9 cellular contexts compared by ENCODE assay signal in the genomic region with DNA sequence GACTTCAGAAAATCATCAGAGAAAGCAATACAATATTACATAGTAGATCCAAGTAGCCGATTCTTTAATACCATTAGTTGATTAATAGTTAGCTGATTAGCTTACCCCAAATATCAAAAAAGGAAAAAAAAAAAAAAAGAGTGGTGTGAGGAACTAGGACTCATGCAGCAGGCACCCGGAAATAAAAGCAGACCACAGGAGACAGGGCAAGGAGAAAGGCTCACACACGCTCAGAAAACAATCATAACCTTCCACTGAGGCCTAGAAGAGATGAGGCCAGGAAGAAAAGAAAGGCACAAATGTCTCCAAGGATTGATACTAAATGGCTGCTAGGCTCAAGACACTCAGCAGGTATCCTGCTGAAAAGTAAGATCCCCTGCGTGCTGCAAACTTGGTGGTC. TPM values are rescaled to one million over a fixed set of nuclear protein-coding genes. Genes with fewer than 3 reads are reported as not detected.
DNase-seq lines count a peak whose midpoint lies in the region; ATAC-seq, FAIRE-seq and TF ChIP-seq lines count a peak whose summit lies in the region.
"Had no signal": no experiment of that assay in that cellular context is flagged by ENCODE, and none has a peak within 500 bp of the region (broad histone marks: within the 10 kb centered on the region; RNA-seq: fewer than 3 reads in every experiment).

No MANE protein-coding gene starts in this region.

- CTCF ChIA-PET in activated CD8-positive, alpha-beta T cell treated with anti-CD3 and anti-CD28 coated beads, Interleukin-2, amount 10 ng/mL, durations not matched to agents 7 days and 5 days (lab: Charles Lee), result interaction anchor here (0.9 to 2.7 kb wide), 4 partner anchors 8 to 348 kb away, joined by 3 to 6 read pairs (median 4); no protein-coding TSS in a partner anchor

- H3K4me3 Mint-ChIP-seq in activated CD8-positive, alpha-beta T cell treated with anti-CD3 and anti-CD28 coated beads, Interleukin-2, amount 10 ng/mL, durations not matched to agents 7 days and 5 days, result peak overlapping the region; percentile 29

- H3K36me3 Mint-ChIP-seq in activated CD8-positive, alpha-beta T cell treated with anti-CD3 and anti-CD28 coated beads, Interleukin-2, amount 10 ng/mL, durations not matched to agents 7 days and 5 days (ENCODE audit: low read depth), result peaks cover 6% of the 10 kb centered on the region

- H3K79me2 ChIP-seq in keratinocyte (ENCODE audit: control insufficient read depth, insufficient read depth, low read length), result no peaks in the 10 kb centered on the region

- H3K27me3 Mint-ChIP-seq in activated CD8-positive, alpha-beta T cell treated with anti-CD3 and anti-CD28 coated beads, Interleukin-2, amount 10 ng/mL, durations not matched to agents 7 days and 5 days (ENCODE audit: low read depth), result no peaks in the 10 kb centered on the region

- POLR2A ChIA-PET in activated CD8-positive, alpha-beta T cell treated with anti-CD3 and anti-CD28 coated beads, Interleukin-2, amount 10 ng/mL, durations not matched to agents 7 days and 5 days (lab: Charles Lee), result interaction anchor here (2.1 kb wide), 1 partner anchor 54 kb away, joined by 9 read pairs; no protein-coding TSS in a partner anchor

- H3K4me3 ChIP-seq in heart left ventricle, result peak overlapping the region in 8 of 12 donors; percentile 1 to 32 (median 14)
- H3K4me3 ChIP-seq in keratinocyte (ENCODE audit: control insufficient read depth in 2 of 3, extremely low read depth in 1 of 3, insufficient read depth in 2 of 3, low read depth in 1 of 3, low read length in 3 of 3), result no peak overlapping the region
- H3K4me3 ChIP-seq in tibial artery, result peak overlapping the region; percentile 14 to 20
- no peak overlapping the region for H3K4me3 ChIP-seq in effector memory CD4-positive, alpha-beta T cell (ENCODE audit: insufficient read depth, low read depth, low read length, poor library complexity, severe bottlenecking)

- no peak overlapping the region for H3K27ac ChIP-seq in heart left ventricle
- H3K27ac ChIP-seq in keratinocyte (ENCODE audit: control insufficient read depth, insufficient read depth, low read length), result no peak overlapping the region
- H3K27ac ChIP-seq in tibial artery, result peak overlapping the region; percentile 24 to 47
- H3K27ac ChIP-seq in effector memory CD4-positive, alpha-beta T cell (ENCODE audit: insufficient read depth, low read length, poor library complexity, severe bottlenecking), result no peak overlapping the region

- no peak overlapping the region for H3K9ac ChIP-seq in keratinocyte (ENCODE audit: control insufficient read depth, extremely low read depth, insufficient read depth, low read length)

- peaks cover 0 to 13% (median 0%) of the 10 kb centered on the region in 12 donors for H3K4me1 ChIP-seq in heart left ventricle
- H3K4me1 ChIP-seq in keratinocyte (ENCODE audit: control insufficient read depth, extremely low read depth, insufficient read depth, low read length), result no peaks in the 10 kb centered on the region
- H3K4me1 ChIP-seq in tibial artery, result peaks cover 0 to 49% (median 8%) of the 10 kb centered on the region in 4 donors
- H3K4me1 ChIP-seq in effector memory CD4-positive, alpha-beta T cell (ENCODE audit: control insufficient read depth, insufficient read depth, low read length, poor library complexity, severe bottlenecking), result no peaks in the 10 kb centered on the region

- no peak for ATAC-seq in heart left ventricle
- peak; percentile 81 for ATAC-seq in activated CD8-positive, alpha-beta T cell treated with anti-CD3 and anti-CD28 coated beads, Interleukin-2, amount 10 ng/mL, durations not matched to agents 7 days and 5 days
- no peak for ATAC-seq in GM19395 (IDR thresholded peaks at IDR 0.05; ENCODE audit: unreplicated experiment)

- TF ChIP-seq CTCF in heart left ventricle (IDR thresholded peaks at IDR 0.05) (no peak), keratinocyte (optimal IDR thresholded peaks at IDR 0.05 in 1 of 3, IDR thresholded peaks at IDR 0.05 in 1 of 3, conservative IDR thresholded peaks at IDR 0.05 in 1 of 3; ENCODE audit: extremely low read depth in 1 of 3, insufficient read depth in 2 of 3, low read length in 3 of 3) (no peak), tibial artery (IDR thresholded peaks at IDR 0.05) (no peak)

- H3K9me1 ChIP-seq in keratinocyte (ENCODE audit: control insufficient read depth, extremely low read depth, insufficient read depth, low read length), result peaks cover 2% of the 10 kb centered on the region

- H3K27ac Mint-ChIP-seq in activated CD8-positive, alpha-beta T cell treated with anti-CD3 and anti-CD28 coated beads, Interleukin-2, amount 10 ng/mL, durations not matched to agents 7 days and 5 days, result peak overlapping the region; percentile 66

- dilution Hi-C loops in keratinocyte (cut with MboI; ENCODE audit: extremely low pct_ligation_motif_present, low sequenced_read_pairs), result no loop called here

- H4K20me1 ChIP-seq in keratinocyte (ENCODE audit: control insufficient read depth, extremely low read depth, insufficient read depth, low read length), result no peaks in the 10 kb centered on the region

- no peak overlapping the region for H2AFZ ChIP-seq in keratinocyte (ENCODE audit: control insufficient read depth, low read length)

- H3K9me3 Mint-ChIP-seq in activated CD8-positive, alpha-beta T cell treated with anti-CD3 and anti-CD28 coated beads, Interleukin-2, amount 10 ng/mL, durations not matched to agents 7 days and 5 days (ENCODE audit: insufficient read depth), result no peaks in the 10 kb centered on the region

- intact Hi-C loops in heart left ventricle (cut with DNase I) (no loop called here), cardiac septum (cut with DNase I) (no loop called here), tibial artery (cut with DNase I; ENCODE audit: low total_unique reads) (no loop called here)

- H3K27me3 ChIP-seq in heart left ventricle, result no peaks in the 10 kb centered on the region
- H3K27me3 ChIP-seq in keratinocyte (ENCODE audit: control insufficient read depth, extremely low read depth, insufficient read depth, low read length), result no peaks in the 10 kb centered on the region
- H3K27me3 ChIP-seq in tibial artery, result no peaks in the 10 kb centered on the region
- H3K27me3 ChIP-seq in effector memory CD4-positive, alpha-beta T cell (replicated peaks; ENCODE audit: control insufficient read depth, insufficient read depth, low read length, poor library complexity, severe bottlenecking), result no peaks in the 10 kb centered on the region

- no peak overlapping the region for H3K4me2 ChIP-seq in keratinocyte (ENCODE audit: control insufficient read depth, extremely low read depth, insufficient read depth, low read depth, low read length)

- no peak for TF ChIP-seq POLR2A in heart left ventricle (IDR thresholded peaks at IDR 0.05)

- WGBS in heart left ventricle, 4 donors, result 55 to 63% (median 60%) methylated on average over 4 of the region's 4 CpGs

- H3K9me3 ChIP-seq in heart left ventricle (no peaks in the 10 kb centered on the region), keratinocyte (ENCODE audit: control insufficient read depth, low read depth, low read length) (no peaks in the 10 kb centered on the region), tibial artery (no peaks in the 10 kb centered on the region)
- H3K9me3 ChIP-seq in effector memory CD4-positive, alpha-beta T cell (ENCODE audit: control insufficient read depth, low read length), result no peaks in the 10 kb centered on the region

- peak; percentile 39 for FAIRE-seq in keratinocyte (lab: Jason Lieb, UNC)

- DNase-seq in heart left ventricle (no peak), cardiac septum (ENCODE audit: low spot score) (no peak), keratinocyte (ENCODE audit: low read depth, low spot score) (no peak), tibial artery (no peak), NCI-H2196 (lab: John Stamatoyannopoulos, UW; ENCODE audit: unreplicated experiment) (no peak)
- DNase-seq in activated CD8-positive, alpha-beta T cell treated with anti-CD3 and anti-CD28 coated beads, Interleukin-2, amount 10 ng/mL, durations not matched to agents 7 days and 5 days, result peak; percentile 29
- DNase-seq in effector memory CD4-positive, alpha-beta T cell, result no peak
- DNase-seq: activated CD4-positive, CD25-positive, alpha-beta regulatory T cell had no signal

- H3K36me3 ChIP-seq in heart left ventricle, result no peaks in the 10 kb centered on the region
- no peaks in the 10 kb centered on the region for H3K36me3 ChIP-seq in keratinocyte (ENCODE audit: control insufficient read depth in 2 of 2, extremely low read depth in 1 of 2, insufficient read depth in 2 of 2, low read length in 2 of 2)
- H3K36me3 ChIP-seq in tibial artery, result no peaks in the 10 kb centered on the region
- H3K36me3 ChIP-seq in effector memory CD4-positive, alpha-beta T cell (ENCODE audit: control insufficient read depth, insufficient read depth, low read length), result peaks cover 5% of the 10 kb centered on the region

- peaks cover 18% of the 10 kb centered on the region for H3K4me1 Mint-ChIP-seq in activated CD8-positive, alpha-beta T cell treated with anti-CD3 and anti-CD28 coated beads, Interleukin-2, amount 10 ng/mL, durations not matched to agents 7 days and 5 days (ENCODE audit: low read depth)

RNA-seq across cellular contexts. Expression of gene TRDMT1, which starts 25.9 kb away (rescaled TPM):
- 1 to 10 TPM; 2.7 to 6.0 (median 4.6) TPM for total RNA-seq in heart left ventricle
- 1 to 10 TPM; 1.8 to 3.0 TPM for polyA plus RNA-seq in heart left ventricle
- total RNA-seq in cardiac septum, result 4.2 TPM
- total RNA-seq in activated CD8-positive, alpha-beta T cell treated with anti-CD3 and anti-CD28 coated beads, Interleukin-2, amount 10 ng/mL, durations not matched to agents 7 days and 5 days, result 10 to 100 TPM; 11.6 to 13.6 TPM
- polyA plus RNA-seq in keratinocyte, result 2.3 to 6.6 TPM (median 3.3 TPM) in 3 replicates
- polyA plus RNA-seq in keratinocyte (2011; ENCODE audit: low read depth), result 1.4 TPM
- polyA plus RNA-seq in keratinocyte (2011; cell fraction: cytosol; rRNA removed), result 1.2 and 4.0 TPM in 2 replicates
- 3.2 and 3.9 TPM in 2 replicates for polyA plus RNA-seq in keratinocyte (2011; cell fraction: nucleus; rRNA removed)
- polyA plus RNA-seq in keratinocyte (2012; ENCODE audit: low replicate concordance), result 0.95 and 3.1 TPM in 2 replicates
- polyA minus RNA-seq in keratinocyte, result 1.9 to 5.4 TPM (median 2.1 TPM) in 3 replicates
- 0.77 TPM for polyA minus RNA-seq in keratinocyte (2011; cell fraction: cytosol; rRNA and poly(A)+ RNA removed)
- polyA minus RNA-seq in keratinocyte (2011; cell fraction: nucleus; rRNA and poly(A)+ RNA removed), result 3.3 and 7.8 TPM in 2 replicates

RNA-seq across cellular contexts. Expression of gene CUBN, which starts 45.9 kb away (rescaled TPM):
- total RNA-seq in heart left ventricle, result 1 to 10 TPM in 2 of 9 donors, under 1 TPM in 7; 0.28 to 1.5 (median 0.51) TPM
- under 1 TPM; 0.07 to 0.27 TPM for polyA plus RNA-seq in heart left ventricle
- total RNA-seq in cardiac septum, result 0.54 TPM
- total RNA-seq in activated CD8-positive, alpha-beta T cell treated with anti-CD3 and anti-CD28 coated beads, Interleukin-2, amount 10 ng/mL, durations not matched to agents 7 days and 5 days, result 1 to 10 TPM in 1 of 2 experiments, under 1 TPM in 1; 0.68 to 1.2 TPM
- 0.06 to 0.35 TPM (median 0.07 TPM) in 3 replicates for polyA plus RNA-seq in keratinocyte
- 0.02 TPM for polyA plus RNA-seq in keratinocyte (2011; ENCODE audit: low read depth)
- 0.17 and 0.19 TPM in 2 replicates for polyA plus RNA-seq in keratinocyte (2011; cell fraction: cytosol; rRNA removed)
- polyA plus RNA-seq in keratinocyte (2011; cell fraction: nucleus; rRNA removed), result 0.82 and 1.4 TPM in 2 replicates
- 0.08 and 0.18 TPM in 2 replicates for polyA plus RNA-seq in keratinocyte (2012; ENCODE audit: low replicate concordance)
- 0.03 to 1.8 TPM (median 0.26 TPM) in 3 replicates for polyA minus RNA-seq in keratinocyte
- polyA minus RNA-seq in keratinocyte (2011; cell fraction: cytosol; rRNA and poly(A)+ RNA removed), result not detected
- polyA minus RNA-seq in keratinocyte (2011; cell fraction: nucleus; rRNA and poly(A)+ RNA removed), result 1.2 and 1.9 TPM in 2 replicates

RNA-seq across cellular contexts. Expression of gene VIM, which starts 52.5 kb away (rescaled TPM):
- 1,000 to 10,000 TPM in 1 of 9 donors, 100 to 1,000 TPM in 8; 249 to 1,163 (median 387) TPM for total RNA-seq in heart left ventricle
- polyA plus RNA-seq in heart left ventricle, result 100 to 1,000 TPM; 267 to 456 TPM
- total RNA-seq in cardiac septum, result 368 TPM
- 1,000 to 10,000 TPM; 2,550 to 2,568 TPM for total RNA-seq in activated CD8-positive, alpha-beta T cell treated with anti-CD3 and anti-CD28 coated beads, Interleukin-2, amount 10 ng/mL, durations not matched to agents 7 days and 5 days
- 341 to 1,147 TPM (median 495 TPM) in 3 replicates for polyA plus RNA-seq in keratinocyte
- 56.4 TPM for polyA plus RNA-seq in keratinocyte (2011; ENCODE audit: low read depth)
- polyA plus RNA-seq in keratinocyte (2011; cell fraction: cytosol; rRNA removed), result 552 and 735 TPM in 2 replicates
- 325 and 358 TPM in 2 replicates for polyA plus RNA-seq in keratinocyte (2011; cell fraction: nucleus; rRNA removed)
- polyA plus RNA-seq in keratinocyte (2012; ENCODE audit: low replicate concordance), result 57.6 and 1,089 TPM in 2 replicates
- polyA minus RNA-seq in keratinocyte, result 460 to 1,179 TPM (median 477 TPM) in 3 replicates
- polyA minus RNA-seq in keratinocyte (2011; cell fraction: cytosol; rRNA and poly(A)+ RNA removed), result 1,163 TPM
- polyA minus RNA-seq in keratinocyte (2011; cell fraction: nucleus; rRNA and poly(A)+ RNA removed), result 188 and 237 TPM in 2 replicates

Comparison
In these comparisons a context has a peak if more than half of its experiments do, and no peak if none do; other contexts are left out.
1. H3K27ac ChIP-seq: peak in tibial artery (2 of 2); none in heart left ventricle (0 of 12), keratinocyte (single experiment) and effector memory CD4-positive, alpha-beta T cell (single experiment).
2. H3K4me3 ChIP-seq: peak in heart left ventricle (8 of 12) and tibial artery (2 of 2); none in keratinocyte (0 of 3) and effector memory CD4-positive, alpha-beta T cell (single experiment).